ENCODE assay signal across 8 cellular contexts in the genomic region with DNA sequence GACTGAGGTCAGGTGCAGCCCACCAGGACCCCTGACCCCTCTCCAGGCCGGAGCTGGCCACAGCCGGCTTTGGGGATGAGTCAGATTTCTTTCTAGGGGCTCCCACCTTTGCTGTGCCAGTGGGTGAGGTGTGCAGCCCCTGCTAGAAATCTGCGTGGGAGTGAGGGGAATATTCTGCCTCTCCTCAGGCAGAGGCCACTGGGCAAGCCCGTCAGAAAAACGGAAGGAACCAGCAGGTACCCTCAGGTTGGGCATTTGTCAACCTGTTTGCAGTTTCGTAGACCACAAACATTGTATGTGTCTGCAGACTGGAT. TPM values are rescaled to one million over a fixed set of nuclear protein-coding genes. Genes with fewer than 3 reads are reported as not detected.
DNase-seq lines count a peak whose midpoint lies in the region; ATAC-seq, FAIRE-seq and TF ChIP-seq lines count a peak whose summit lies in the region.
"Had no signal": no experiment of that assay in that cellular context is flagged by ENCODE, and none has a peak within 500 bp of the region (broad histone marks: within the 10 kb centered on the region; RNA-seq: fewer than 3 reads in every experiment).

No MANE protein-coding gene starts in this region.

- TF ChIP-seq EP300 in HepG2 (IDR thresholded peaks at IDR 0.05; ENCODE audit: low read depth in 2 of 2, low read length in 2 of 2), result no peak
- TF ChIP-seq EP300 in HepG2 (CRISPR knock-in tag; IDR thresholded peaks at IDR 0.05; ENCODE audit: borderline replicate concordance), result no peak

- no peak overlapping the region for H2AFZ ChIP-seq in HepG2 (ENCODE audit: low read length)

- H3K9me3 ChIP-seq in HUES48 (ENCODE audit: control insufficient read depth, insufficient read depth, low read length), result 0 out of 2 replicates have a peak, but pooled peaks cover 3% of the 10 kb centered on the region
- no peaks in the 10 kb centered on the region for H3K9me3 ChIP-seq in body of pancreas
- H3K9me3 ChIP-seq in HepG2 (ENCODE audit: low read length), result no peaks in the 10 kb centered on the region
- H3K9me3 ChIP-seq in stomach smooth muscle (ENCODE audit: control insufficient read depth in 2 of 2, low read length in 2 of 2), result no peaks in the 10 kb centered on the region

- H4K20me1 ChIP-seq in HepG2 (ENCODE audit: insufficient read depth, low read length), result peaks cover 22% of the 10 kb centered on the region

- H3K4me2 ChIP-seq in HepG2 (ENCODE audit: low read depth, low read length), result peak overlapping the region; percentile 96

- DNase-seq in body of pancreas (no peak), HepG2 (ENCODE audit: low spot score) (no peak), NOMO-1 treated with dmso at 0.1 percent for 144 hours (lab: John Stamatoyannopoulos, UW; ENCODE audit: unreplicated experiment) (no peak), NAMALWA (ENCODE audit: low spot score) (no peak), NCI-H146 (lab: John Stamatoyannopoulos, UW) (no peak)
- DNase-seq: aorta had no signal

- CTCF ChIA-PET in HepG2 (lab: Yijun Ruan, JAX; ENCODE audit: low intra/inter-chr PET ratio, low total read pairs), result no interaction called here

- peaks cover 81% of the 10 kb centered on the region for H3K79me2 ChIP-seq in HepG2 (ENCODE audit: insufficient read depth, low read length)

- TF ChIP-seq RAD21 in HepG2 (CRISPR knock-in tag; IDR thresholded peaks at IDR 0.05), result no peak

- H3K4me1 ChIP-seq in HUES48 (ENCODE audit: control insufficient read depth, insufficient read depth, low read length) (peaks cover 27% of the 10 kb centered on the region), body of pancreas (peaks cover 35% of the 10 kb centered on the region), HepG2 (ENCODE audit: insufficient read depth, low read length) (peaks cover 53% of the 10 kb centered on the region), stomach smooth muscle (ENCODE audit: control insufficient read depth, insufficient read depth, low read length) (peaks cover 34% of the 10 kb centered on the region)

- no peak for TF ChIP-seq POLR2A in body of pancreas (IDR thresholded peaks at IDR 0.05)
- TF ChIP-seq POLR2A in HepG2 (IDR thresholded peaks at IDR 0.05; ENCODE audit: insufficient read depth in 1 of 2, low read depth in 2 of 2, low read length in 2 of 2), result 0 out of 4 replicates have a peak, but pooled peaks of 1 of the 2 experiments have one; percentile 1

- BruUV-seq in HepG2 (replicated peaks; lab: Mats Ljungman, UMichigan), result no TSS peak

- POLR2A ChIA-PET in HepG2 (lab: Yijun Ruan, JAX), result interaction anchor here (0.9 to 2.1 kb wide), 7 partner anchors 24 to 101 kb away, joined by 3 to 14 read pairs (median 5); no protein-coding TSS in a partner anchor

- H3K36me3 ChIP-seq in HUES48 (ENCODE audit: control insufficient read depth, insufficient read depth, low read length) (no peaks in the 10 kb centered on the region), body of pancreas (replicated peaks in 1 of 2; ENCODE audit: insufficient read depth in 1 of 2, low read depth in 2 of 2) (no peaks in the 10 kb centered on the region), HepG2 (replicated peaks in 1 of 2; ENCODE audit: control insufficient read depth in 1 of 2, insufficient read depth in 2 of 2, low read length in 2 of 2) (no peaks in the 10 kb centered on the region; a peak in 2 of 5 replicates), stomach smooth muscle (ENCODE audit: control insufficient read depth in 2 of 2, insufficient read depth in 2 of 2, low read length in 2 of 2) (no peaks in the 10 kb centered on the region)

- no peak overlapping the region for H3K4me3 ChIP-seq in HUES48 (ENCODE audit: low read depth, low read length)
- no peak overlapping the region for H3K4me3 ChIP-seq in body of pancreas
- peak overlapping the region; percentile 77 to 96 (median 93) for H3K4me3 ChIP-seq in HepG2 (replicated peaks in 1 of 3; ENCODE audit: insufficient read depth in 1 of 3, low read depth in 2 of 3, low read length in 3 of 3)
- peak overlapping the region in 1 of 2 donors; percentile 93 for H3K4me3 ChIP-seq in stomach smooth muscle (ENCODE audit: low read length in 2 of 2)

- no peak for ATAC-seq in body of pancreas
- no peak for ATAC-seq in HepG2

- peaks cover 15% of the 10 kb centered on the region for H3K27me3 ChIP-seq in HUES48 (ENCODE audit: control insufficient read depth, insufficient read depth, low read length)
- no peaks in the 10 kb centered on the region for H3K27me3 ChIP-seq in body of pancreas
- H3K27me3 ChIP-seq in HepG2 (ENCODE audit: control insufficient read depth in 1 of 2, insufficient read depth in 2 of 2, low read length in 2 of 2), result no peaks in the 10 kb centered on the region; a peak in 1 of 5 replicates
- H3K27me3 ChIP-seq in stomach smooth muscle (ENCODE audit: control insufficient read depth in 1 of 2, insufficient read depth in 2 of 2, low read length in 2 of 2), result no peaks in the 10 kb centered on the region

- no peak overlapping the region for H3K9ac ChIP-seq in HUES48 (ENCODE audit: low read depth, low read length)
- H3K9ac ChIP-seq in HepG2 (ENCODE audit: insufficient read depth, low read depth, low read length), result peak overlapping the region; percentile 86
- peak overlapping the region in 1 of 2 donors; percentile 72 for H3K9ac ChIP-seq in stomach smooth muscle (ENCODE audit: low read length in 2 of 2)

- no peak for TF ChIP-seq CTCF in body of pancreas (IDR thresholded peaks at IDR 0.05)
- TF ChIP-seq CTCF in HepG2 (CRISPR knock-in tag; IDR thresholded peaks at IDR 0.05), result no peak

- FAIRE-seq in HepG2 (lab: Jason Lieb, UNC), result no peak

- 27 to 29% methylated on average over 6 of the region's 6 CpGs for WGBS in body of pancreas, 2 donors
- 12% methylated on average over 6 of the region's 6 CpGs for WGBS in HepG2 (ENCODE audit: low lambda C conversion rate)

- H3K27ac ChIP-seq in HUES48 (ENCODE audit: low read depth, low read length) (peak overlapping the region; percentile 9), body of pancreas (peak overlapping the region; percentile 29 to 81 (median 69)), HepG2 (ENCODE audit: extremely low read length, insufficient read depth, low read length) (peak overlapping the region; percentile 71), stomach smooth muscle (ENCODE audit: low read length) (peak overlapping the region; percentile 67)

- in situ Hi-C loops in HepG2 (cut with HindIII; ENCODE audit: extremely low pct_ligation_motif_present, low pct_unique_long_range_greater_than_20kb), result no loop called here

- intact Hi-C loops in body of pancreas (cut with DNase I) (no loop called here), HepG2 (cut with micrococcal nuclease; ENCODE audit: unreplicated experiment) (loop anchor here (1.0 to 2.0 kb wide), 2 partner anchors 43 to 141 kb away; no protein-coding TSS in a partner anchor)

TF ChIP-seq in HepG2, 621 proteins besides CTCF, POLR2A, EP300 and RAD21 (continues in another document):
- TF ChIP-seq ZBTB7B (CRISPR knock-in tag; IDR thresholded peaks at IDR 0.05), result peak; percentile 57; the same call in 1 of the 2 replicates
- TF ChIP-seq, protein P1, sequence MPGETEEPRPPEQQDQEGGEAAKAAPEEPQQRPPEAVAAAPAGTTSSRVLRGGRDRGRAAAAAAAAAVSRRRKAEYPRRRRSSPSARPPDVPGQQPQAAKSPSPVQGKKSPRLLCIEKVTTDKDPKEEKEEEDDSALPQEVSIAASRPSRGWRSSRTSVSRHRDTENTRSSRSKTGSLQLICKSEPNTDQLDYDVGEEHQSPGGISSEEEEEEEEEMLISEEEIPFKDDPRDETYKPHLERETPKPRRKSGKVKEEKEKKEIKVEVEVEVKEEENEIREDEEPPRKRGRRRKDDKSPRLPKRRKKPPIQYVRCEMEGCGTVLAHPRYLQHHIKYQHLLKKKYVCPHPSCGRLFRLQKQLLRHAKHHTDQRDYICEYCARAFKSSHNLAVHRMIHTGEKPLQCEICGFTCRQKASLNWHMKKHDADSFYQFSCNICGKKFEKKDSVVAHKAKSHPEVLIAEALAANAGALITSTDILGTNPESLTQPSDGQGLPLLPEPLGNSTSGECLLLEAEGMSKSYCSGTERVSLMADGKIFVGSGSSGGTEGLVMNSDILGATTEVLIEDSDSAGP (CRISPR knock-in tag; IDR thresholded peaks at IDR 0.05; ENCODE audit: borderline replicate concordance), result no peak
- TF ChIP-seq HCFC1 (IDR thresholded peaks at IDR 0.05; ENCODE audit: low read depth, low read length), result no peak
- no peak for TF ChIP-seq NKX3-1 (CRISPR knock-in tag; IDR thresholded peaks at IDR 0.05)
- no peak for TF ChIP-seq ZNF557 (CRISPR knock-in tag; IDR thresholded peaks at IDR 0.05)

RNA-seq across cellular contexts. Expression of gene CTDSPL, which starts 1.8 kb away (rescaled TPM):
- total RNA-seq in body of pancreas, result 10 to 100 TPM; 23.6 to 25.4 TPM
- 25.0 and 26.1 TPM in 2 replicates for total RNA-seq in HepG2 (2016; rRNA removed; fragmentation: Illumina TruSeq; extraction: Trizol)
- total RNA-seq in HepG2 (2016; cell fraction: cytosol; rRNA removed; fragmentation: Illumina TruSeq; extraction: Trizol; ENCODE audit: low read depth), result 24.7 and 25.0 TPM in 2 replicates
- 25.6 and 26.1 TPM in 2 replicates for total RNA-seq in HepG2 (2016; cell fraction: insoluble cytoplasmic fraction; rRNA removed; fragmentation: Illumina TruSeq; extraction: Trizol)
- 46.3 and 52.2 TPM in 2 replicates for total RNA-seq in HepG2 (2016; cell fraction: membrane; rRNA removed; fragmentation: Illumina TruSeq; extraction: Trizol)
- total RNA-seq in HepG2 (2016; cell fraction: nucleus; rRNA removed; fragmentation: Illumina TruSeq; extraction: Trizol), result 16.9 and 19.3 TPM in 2 replicates
- 95.3 and 142 TPM in 2 replicates for polyA plus RNA-seq in HepG2 (2011; rRNA removed)
- 86.6 and 103 TPM in 2 replicates for polyA plus RNA-seq in HepG2 (2011; cell fraction: cytosol; rRNA removed)
- polyA plus RNA-seq in HepG2 (2011; cell fraction: nucleus; rRNA removed), result 70.8 and 101 TPM in 2 replicates
- polyA plus RNA-seq in HepG2 (2012), result 66.4 and 82.0 TPM in 2 replicates
- 38.5 and 43.8 TPM in 2 replicates for polyA plus RNA-seq in HepG2 (2016; cell fraction: cytosol; fragmentation: Illumina TruSeq; extraction: Trizol; ENCODE audit: low read depth)
- polyA plus RNA-seq in HepG2 (2016; cell fraction: insoluble cytoplasmic fraction; fragmentation: Illumina TruSeq; extraction: Trizol; ENCODE audit: low read depth), result 24.8 and 29.3 TPM in 2 replicates
- polyA plus RNA-seq in HepG2 (2016; cell fraction: membrane; fragmentation: Illumina TruSeq; extraction: Trizol; ENCODE audit: low read depth), result 47.5 and 48.6 TPM in 2 replicates
- polyA plus RNA-seq in HepG2 (2016; cell fraction: nucleus; fragmentation: Illumina TruSeq; extraction: Trizol; ENCODE audit: insufficient read depth, low read depth), result 19.3 and 20.6 TPM in 2 replicates
- 46.8 and 257 TPM in 2 replicates for polyA minus RNA-seq in HepG2 (2011; rRNA and poly(A)+ RNA removed; ENCODE audit: low replicate concordance)
- 69.6 and 74.0 TPM in 2 replicates for polyA minus RNA-seq in HepG2 (2011; cell fraction: cytosol; rRNA and poly(A)+ RNA removed)
- polyA minus RNA-seq in HepG2 (2011; cell fraction: nucleus; rRNA and poly(A)+ RNA removed), result 65.3 and 65.5 TPM in 2 replicates

Comparison
In these comparisons a context has a peak if more than half of its experiments do, and no peak if none do; other contexts are left out.
1. H3K27ac ChIP-seq: peak in every context shown above with its lines; median percentile 71 in HepG2; 69 in body of pancreas; 67 in stomach smooth muscle; 9 in HUES48.
2. H3K4me3 ChIP-seq: peak in HepG2 (3 of 3); none in HUES48 (single experiment) and body of pancreas (0 of 2).